Comparison of ENCODE assay signal across 16 cellular contexts in genomic region chr3:185208836-185209235, GRCh38. TPM values are rescaled to one million over a fixed set of nuclear protein-coding genes. Genes with fewer than 3 reads are reported as not detected.
"Had no signal": no experiment of that assay in that cellular context is flagged by ENCODE, and none has a peak within 500 bp of the region (broad histone marks: within the 10 kb centered on the region; RNA-seq: fewer than 3 reads in every experiment).

No MANE protein-coding gene starts in this region.

- H3K4me3 ChIP-seq: dorsolateral prefrontal cortex, heart left ventricle, sigmoid colon, skin epidermis, tibial artery had no signal

- H3K4me1 ChIP-seq: heart left ventricle, sigmoid colon, tibial artery had no signal

- H3K4me1 Mint-ChIP-seq: natural killer cell had no signal

- H3K4me3 Mint-ChIP-seq: mesothelial cell of epicardium, natural killer cell, neural crest cell had no signal

- H3K27ac ChIP-seq: dorsolateral prefrontal cortex, heart left ventricle, sigmoid colon, skin epidermis, tibial artery had no signal

- H3K27me3 ChIP-seq: dorsolateral prefrontal cortex, heart left ventricle, sigmoid colon, tibial artery had no signal

- H3K9me3 ChIP-seq: heart left ventricle, sigmoid colon, tibial artery had no signal

- H3K9me3 Mint-ChIP-seq: mesothelial cell of epicardium, natural killer cell, neural crest cell had no signal

- ATAC-seq: heart left ventricle, left colon, natural killer cell had no signal

- H3K36me3 ChIP-seq: sigmoid colon had no signal

- H3K27ac Mint-ChIP-seq: mesothelial cell of epicardium, natural killer cell had no signal

- DNase-seq: cortex of kidney; dorsolateral prefrontal cortex; effector CD8-positive, alpha-beta T cell; heart left ventricle; hippocampal formation; left colon; natural killer cell; posterior cingulate gyrus; sigmoid colon; stimulated activated CD4-positive, alpha-beta T cell treated with anti-CD3 and anti-CD28 coated beads, Interleukin-2, amount 100 ng/mL, for 24 hours; stimulated activated naive CD4-positive, alpha-beta T cell treated with Interleukin-2 at 50 U/mL for 16 hours; tibial artery had no signal

RNA-seq across cellular contexts. Expression of gene C3orf70, which starts 56.0 kb away (rescaled TPM):
- total RNA-seq: myocyte had no signal
